9 cellular contexts compared by ENCODE assay signal in genomic region chr20:4135385-4136077, GRCh38. TPM values are rescaled to one million over a fixed set of nuclear protein-coding genes. Genes with fewer than 3 reads are reported as not detected.
DNase-seq lines count a peak whose midpoint lies in the region; ATAC-seq and TF ChIP-seq lines count a peak whose summit lies in the region.
"Had no signal": no experiment of that assay in that cellular context is flagged by ENCODE, and none has a peak within 500 bp of the region (broad histone marks: within the 10 kb centered on the region; RNA-seq: fewer than 3 reads in every experiment).

No MANE protein-coding gene starts in this region.

- peak overlapping the region; percentile 63 for H2AFZ ChIP-seq in mammary epithelial cell (ENCODE audit: low read depth, low read length)

- TF ChIP-seq CTCF in mammary epithelial cell (conservative IDR thresholded peaks at IDR 0.05 in 1 of 2, IDR thresholded peaks at IDR 0.05 in 1 of 2; ENCODE audit: extremely low read depth in 1 of 2, insufficient read depth in 1 of 2, low read depth in 1 of 2, low read length in 2 of 2) (no peak), mucosa of descending colon (IDR thresholded peaks at IDR 0.05) (no peak)

- H3K4me1 ChIP-seq in BLaER1 treated with 17β-estradiol and CSF1 and Interleukin-3, amounts not matched to agents 10 nM and 100 nM: peaks cover 8 to 60% (median 41%) of the 10 kb centered on the region in 10 experiments; a peak in 19 of 20 replicates
- H3K4me1 ChIP-seq in mammary epithelial cell (ENCODE audit: insufficient read depth, low read length) (peaks cover 32% of the 10 kb centered on the region), mucosa of descending colon (ENCODE audit: low read depth) (peaks cover 2% of the 10 kb centered on the region)

- 25% methylated on average over 5 of the region's 5 CpGs for WGBS in mammary epithelial cell (ENCODE audit: low coverage, missing lambda C conversion rate)

- H3K27me3 ChIP-seq in BLaER1 treated with 17β-estradiol and CSF1 and Interleukin-3, amounts not matched to agents 10 nM and 100 nM: no peaks in the 10 kb centered on the region
- H3K27me3 ChIP-seq in mammary epithelial cell (ENCODE audit: insufficient read depth, low read length): no peaks in the 10 kb centered on the region
- H3K27me3 ChIP-seq: ovary had no signal

- DNase-seq in HuH-7.5 (ENCODE audit: low spot score): peak; percentile 82
- peak; percentile 97 for DNase-seq in mammary epithelial cell
- DNase-seq in mucosa of descending colon: peak in 1 of 3 donors; percentile 73
- no peak for DNase-seq in inferior parietal cortex (ENCODE audit: extremely low spot score)
- DNase-seq in NCI-H82 (lab: John Stamatoyannopoulos, UW): no peak

- dilution Hi-C loops in mammary epithelial cell (cut with HindIII; ENCODE audit: low sequenced_read_pairs): no loop called here

- intact Hi-C loops in mammary epithelial cell (cut with micrococcal nuclease): no loop called here
- intact Hi-C loops in mucosa of descending colon (cut with DNase I, micrococcal nuclease): no loop called here

- H4K20me1 ChIP-seq in BLaER1 treated with 17β-estradiol and CSF1 and Interleukin-3, amounts not matched to agents 10 nM and 100 nM: no peaks in the 10 kb centered on the region
- H4K20me1 ChIP-seq in mammary epithelial cell (ENCODE audit: insufficient read depth, low read length): no peaks in the 10 kb centered on the region

- CTCF ChIA-PET in mammary epithelial cell (lab: Charles Lee; ENCODE audit: low non-redundant PET): no interaction called here

- no TSS peak for BruUV-seq in mammary epithelial cell (replicated peaks; lab: Mats Ljungman, UMichigan)

- in situ Hi-C loops in mammary epithelial cell (cut with MboI; ENCODE audit: low sequenced_read_pairs in 2 of 2): no loop called here

- peak overlapping the region in 1 of 11 experiments; percentile 29; a peak in 1 of 22 replicates for H3K9ac ChIP-seq in BLaER1 treated with 17β-estradiol and CSF1 and Interleukin-3, amounts not matched to agents 10 nM and 100 nM
- no peak overlapping the region for H3K9ac ChIP-seq in mammary epithelial cell (ENCODE audit: insufficient read depth, low read length)

- no peaks in the 10 kb centered on the region for H3K79me2 ChIP-seq in mammary epithelial cell (ENCODE audit: insufficient read depth, low read length)

- no peaks in the 10 kb centered on the region for H3K36me3 ChIP-seq in BLaER1 treated with 17β-estradiol and CSF1 and Interleukin-3, amounts not matched to agents 10 nM and 100 nM
- H3K36me3 ChIP-seq in mammary epithelial cell (ENCODE audit: insufficient read depth, low read length): no peaks in the 10 kb centered on the region
- no peaks in the 10 kb centered on the region for H3K36me3 ChIP-seq in mucosa of descending colon (ENCODE audit: low read depth)
- H3K36me3 ChIP-seq: ovary had no signal

- peak overlapping the region in 6 of 11 experiments; percentile 19 to 64 (median 50); a peak in 10 of 22 replicates for H3K27ac ChIP-seq in BLaER1 treated with 17β-estradiol and CSF1 and Interleukin-3, amounts not matched to agents 10 nM and 100 nM
- H3K27ac ChIP-seq in mammary epithelial cell (ENCODE audit: insufficient read depth, low read depth, low read length): peak overlapping the region; percentile 26
- H3K27ac ChIP-seq: ovary had no signal

- ATAC-seq in mucosa of descending colon (peak; percentile 98), HG03439 (IDR thresholded peaks at IDR 0.05; ENCODE audit: unreplicated experiment) (no peak), HG02571 (IDR thresholded peaks at IDR 0.05; ENCODE audit: unreplicated experiment) (no peak)

- 0 out of 20 replicates have a peak overlapping the region, but pooled peaks of 1 of the 10 experiments have one; percentile 7 for H3K4me3 ChIP-seq in BLaER1 treated with 17β-estradiol and CSF1 and Interleukin-3, amounts not matched to agents 10 nM and 100 nM
- H3K4me3 ChIP-seq in mammary epithelial cell (replicated peaks in 1 of 3; ENCODE audit: insufficient read depth in 1 of 3, low read depth in 2 of 3, low read length in 3 of 3): no peak overlapping the region
- H3K4me3 ChIP-seq in mucosa of descending colon: no peak overlapping the region
- H3K4me3 ChIP-seq: ovary had no signal

- H3K9me3 ChIP-seq in BLaER1 treated with 17β-estradiol and CSF1 and Interleukin-3, amounts not matched to agents 10 nM and 100 nM (replicated peaks in 1 of 11): no peaks in the 10 kb centered on the region
- H3K9me3 ChIP-seq in mammary epithelial cell (replicated peaks; ENCODE audit: insufficient read depth, low read length) (no peaks in the 10 kb centered on the region), mucosa of descending colon (no peaks in the 10 kb centered on the region)
- H3K9me3 ChIP-seq: ovary had no signal

- peak overlapping the region in 9 of 11 experiments; percentile 30 to 91 (median 80); a peak in 16 of 22 replicates for H3K4me2 ChIP-seq in BLaER1 treated with 17β-estradiol and CSF1 and Interleukin-3, amounts not matched to agents 10 nM and 100 nM
- peak overlapping the region; percentile 61 for H3K4me2 ChIP-seq in mammary epithelial cell (ENCODE audit: insufficient read depth, low read depth, low read length)

RNA-seq across cellular contexts. Expression of gene SMOX, which starts 13.1 kb away (rescaled TPM):
- total RNA-seq in mammary epithelial cell (10 to 100 TPM in 1 of 2 donors, 1 to 10 TPM in 1; 6.5 to 16.4 TPM), mucosa of descending colon (10 to 100 TPM in 1 of 3 donors, 1 to 10 TPM in 2; 2.0 to 10.8 (median 4.5) TPM)
- polyA plus RNA-seq in mammary epithelial cell: 5.4 TPM
- 6.7 TPM for polyA minus RNA-seq in mammary epithelial cell

Comparison
In these comparisons a context has a peak if more than half of its experiments do, and no peak if none do; other contexts are left out.
1. DNase-seq: peak in HuH-7.5 (single experiment) and mammary epithelial cell (single experiment); none in inferior parietal cortex (single experiment) and NCI-H82 (single experiment).